ENCODE assay signal across 13 cellular contexts in genomic region chr10:3848768-3849643, GRCh38.
A peak's percentile ranks its signal among the peaks of the same experiment; 100 is the strongest.
DNase-seq lines count a peak whose midpoint lies in the region; ATAC-seq, FAIRE-seq and TF ChIP-seq lines count a peak whose summit lies in the region.
"Had no signal": no experiment of that assay in that cellular context is flagged by ENCODE, and none has a peak within 500 bp of the region (broad histone marks: within the 10 kb centered on the region; RNA-seq: fewer than 3 reads in every experiment).

No MANE protein-coding gene starts in this region.

- TF ChIP-seq RAD21 in A549 (conservative IDR thresholded peaks at IDR 0.05 in 1 of 2, IDR thresholded peaks at IDR 0.05 in 1 of 2): no peak

- intact Hi-C loops in psoas muscle (cut with DNase I) (no loop called here), ascending aorta (cut with DNase I) (no loop called here)

- H3K9me3 ChIP-seq in A549 (no peaks in the 10 kb centered on the region), psoas muscle (no peaks in the 10 kb centered on the region), ascending aorta (no peaks in the 10 kb centered on the region)

- no peaks in the 10 kb centered on the region for H3K36me3 ChIP-seq in psoas muscle (ENCODE audit: insufficient read depth in 1 of 2, low read depth in 1 of 2)
- H3K36me3 ChIP-seq in ascending aorta: no peaks in the 10 kb centered on the region

- H3K27me3 ChIP-seq in foreskin keratinocyte: no peaks in the 10 kb centered on the region
- no peaks in the 10 kb centered on the region for H3K27me3 ChIP-seq in psoas muscle (ENCODE audit: insufficient read depth in 3 of 3, low read length in 2 of 3)
- no peaks in the 10 kb centered on the region for H3K27me3 ChIP-seq in ascending aorta

- TF ChIP-seq POLR2A in A549 (IDR thresholded peaks at IDR 0.05; ENCODE audit: low read length): no peak

- FAIRE-seq in A549 (lab: Jason Lieb, UNC): no peak

- CTCF ChIA-PET in A549 (lab: Yijun Ruan, JAX): interaction anchor here (1.4 to 1.6 kb wide), 3 partner anchors 14 to 651 kb away, joined by 3 read pairs; no protein-coding TSS in a partner anchor

- H3K27ac ChIP-seq in A549 (peak overlapping the region; percentile 92 to 94; a peak in 4 of 6 replicates), foreskin keratinocyte (peak overlapping the region; percentile 96), psoas muscle (no peak overlapping the region), ascending aorta (no peak overlapping the region)

- TF ChIP-seq CTCF in A549 (IDR thresholded peaks at IDR 0.05) (no peak), foreskin keratinocyte (conservative IDR thresholded peaks at IDR 0.05) (no peak), psoas muscle (IDR thresholded peaks at IDR 0.05) (no peak), ascending aorta (IDR thresholded peaks at IDR 0.05) (no peak)

- no peak for ATAC-seq in A549
- ATAC-seq in foreskin keratinocyte: peak; percentile 6
- ATAC-seq in psoas muscle: no peak
- ATAC-seq: CD8-positive, alpha-beta T cell; sciatic nerve had no signal

- peaks cover 52% of the 10 kb centered on the region for H3K4me1 ChIP-seq in A549
- H3K4me1 ChIP-seq in foreskin keratinocyte: peaks cover 44% of the 10 kb centered on the region
- peaks cover 28% of the 10 kb centered on the region for H3K4me1 ChIP-seq in psoas muscle
- H3K4me1 ChIP-seq in ascending aorta: peaks cover 4 to 29% of the 10 kb centered on the region in 2 donors

- no peak for TF ChIP-seq EP300 in A549 (IDR thresholded peaks at IDR 0.05)

- no peak for DNase-seq in A549 (ENCODE audit: low read depth in 1 of 2, low spot score in 1 of 2)
- DNase-seq in GM03348 (ENCODE audit: low spot score): peak; percentile 50
- peak; percentile 39 for DNase-seq in activated naive CD4-positive, alpha-beta T cell treated with anti-CD3 and anti-CD28 coated beads, Interleukin-2, amount 50 U/mL, for 16 hours
- peak; percentile 80 to 90 for DNase-seq in foreskin keratinocyte
- no peak for DNase-seq in psoas muscle
- no peak for DNase-seq in NCI-H526 (lab: John Stamatoyannopoulos, UW)
- no peak for DNase-seq in hippocampal formation (lab: John Stamatoyannopoulos, UW)
- DNase-seq in ascending aorta (ENCODE audit: low spot score in 2 of 2): no peak
- DNase-seq: CD8-positive, alpha-beta T cell; NCI-H1417 treated with DMSO at 0.1 percent for 48 hours; T-helper 2 cell had no signal

- H3K4me2 ChIP-seq in A549: peak overlapping the region; percentile 14; the same call in 2 of the 3 replicates

- WGBS in A549 (ENCODE audit: missing lambda C conversion rate): 89% methylated on average over 4 of the region's 4 CpGs
- WGBS in psoas muscle, 3 donors: 90 to 92% (median 91%) methylated on average over 4 of the region's 4 CpGs

- H3K4me3 ChIP-seq in A549 (no peak overlapping the region), psoas muscle (no peak overlapping the region), ascending aorta (no peak overlapping the region)
- H3K4me3 ChIP-seq: coronary artery had no signal

- POLR2A ChIA-PET in A549 (lab: Yijun Ruan, JAX): interaction anchor here (2.1 kb wide), 1 partner anchor 64 kb away, joined by 6 read pairs; the partner anchor contains the start of gene KLF6

TF ChIP-seq in A549, 52 proteins besides CTCF, POLR2A, EP300 and RAD21:
- TF ChIP-seq JUNB (IDR thresholded peaks at IDR 0.05): peak; percentile 29; the same call in 1 of the 2 replicates
- TF ChIP-seq ZFP36 (IDR thresholded peaks at IDR 0.05; ENCODE audit: borderline replicate concordance, partially characterized antibody): no peak
- TF ChIP-seq HEYL (CRISPR knock-in tag; IDR thresholded peaks at IDR 0.05): no peak
- TF ChIP-seq FOXS1 (CRISPR knock-in tag; IDR thresholded peaks at IDR 0.05): no peak
- no peak for TF ChIP-seq TP53 (CRISPR knock-in tag; IDR thresholded peaks at IDR 0.05)
- TF ChIP-seq JUN (IDR thresholded peaks at IDR 0.05): no peak
- TF ChIP-seq ZC3H11A (IDR thresholded peaks at IDR 0.05): no peak
- no peak for TF ChIP-seq ESRRA (IDR thresholded peaks at IDR 0.05; ENCODE audit: borderline replicate concordance, low read length)

Comparison
In these comparisons a context has a peak if more than half of its experiments do, and no peak if none do; other contexts are left out.
1. DNase-seq: peak in GM03348 (single experiment), activated naive CD4-positive, alpha-beta T cell treated with anti-CD3 and anti-CD28 coated beads, Interleukin-2, amount 50 U/mL, for 16 hours (single experiment) and foreskin keratinocyte (2 of 2); none in A549 (0 of 2), psoas muscle (0 of 2), NCI-H526 (0 of 2), hippocampal formation (0 of 2) and ascending aorta (0 of 2).
2. H3K27ac ChIP-seq: peak in A549 (2 of 2) and foreskin keratinocyte (single experiment); none in psoas muscle (single experiment) and ascending aorta (0 of 2).